In the genomic region with DNA sequence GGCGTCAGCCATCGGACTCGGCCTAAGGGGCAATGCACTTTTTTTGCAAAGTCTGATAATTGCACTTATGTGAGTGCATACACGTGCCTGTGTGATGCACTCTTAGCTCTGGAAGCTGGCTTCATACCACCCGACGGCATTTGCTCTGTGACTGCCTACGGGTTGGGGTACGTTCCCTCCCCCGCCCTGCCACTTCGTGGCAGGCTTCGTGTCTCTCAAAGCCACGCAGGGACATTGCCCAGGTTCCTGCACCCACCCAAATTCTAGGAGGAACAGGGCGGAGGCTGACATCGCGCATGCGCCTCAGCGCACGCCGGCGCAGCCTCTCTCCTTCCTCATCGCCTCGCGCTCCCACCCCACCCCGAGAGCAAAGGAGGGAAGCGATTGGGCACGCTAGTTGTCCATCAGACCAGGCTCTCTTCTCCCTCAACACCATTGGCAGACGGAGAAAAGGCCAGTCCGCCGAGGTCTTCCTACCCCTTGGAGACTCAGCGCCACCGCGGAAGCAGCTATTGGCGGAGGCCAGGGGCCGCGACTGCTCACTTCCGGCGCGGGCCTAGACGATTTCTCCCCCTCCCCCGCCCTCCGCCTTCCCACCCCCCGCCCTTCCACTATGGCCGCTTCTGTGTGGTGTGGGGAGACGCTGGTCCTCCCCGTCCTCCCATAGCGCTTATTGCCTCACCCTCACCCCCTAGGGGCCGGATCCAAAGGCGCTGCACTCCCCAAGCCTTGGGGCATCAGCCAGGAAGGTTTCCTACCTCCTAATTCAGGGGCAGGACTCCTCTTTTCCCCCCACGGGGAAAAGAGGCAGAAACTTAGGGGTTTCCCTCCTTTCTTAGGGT, we compare ENCODE assay signal across 7 cellular contexts. TPM values are rescaled to one million over a fixed set of nuclear protein-coding genes. Genes with fewer than 3 reads are reported as not detected.
DNase-seq lines count a peak whose midpoint lies in the region; ATAC-seq and TF ChIP-seq lines count a peak whose summit lies in the region.

TSS of gene INTS3 (plus strand) at position 588 of the 842 bp plus-strand sequence. CDS start 585 bp downstream, outside the sequence.

- peaks cover 17% of the 10 kb centered on the region for H3K4me1 ChIP-seq in hepatocyte (ENCODE audit: insufficient read depth)

- H4K20me1 ChIP-seq in hepatocyte (ENCODE audit: insufficient read depth, poor library complexity, severe bottlenecking), result no peaks in the 10 kb centered on the region

- whole genome bisulfite sequencing in hepatocyte (ENCODE audit: low lambda C conversion rate, missing lambda C conversion rate), result 4% methylated on average over 34 of the region's 49 CpGs

- H3K79me2 ChIP-seq in hepatocyte, result peaks cover 38% of the 10 kb centered on the region

- ATAC-seq in GM18508 (IDR thresholded peaks at IDR 0.05; ENCODE audit: insufficient read depth, unreplicated experiment) (peak; percentile 85), HG03025 (IDR thresholded peaks at IDR 0.05; ENCODE audit: low FRiP score, unreplicated experiment) (peak; percentile 97)

- DNase-seq in NCI-H2081 (lab: John Stamatoyannopoulos, UW), result peak; percentile 100
- DNase-seq in T1000 (lab: John Stamatoyannopoulos, UW), result peak; percentile 98
- peak; percentile 100 for DNase-seq in astrocyte of the hippocampus (ENCODE audit: low read depth, low spot score)
- peak; percentile 99 for DNase-seq in hepatocyte (ENCODE audit: low spot score)
- peak; percentile 99 for DNase-seq in renal cortical epithelial cell (ENCODE audit: low read depth)

- peak within 1 kb of the TSS; percentile 93 for H3K27ac ChIP-seq in hepatocyte

- no peaks in the 10 kb centered on the region for H3K9me3 ChIP-seq in hepatocyte (ENCODE audit: low read depth)

- H3K27me3 ChIP-seq in hepatocyte, result no peaks in the 10 kb centered on the region

- H3K9me2 ChIP-seq in hepatocyte (replicated peaks; ENCODE audit: insufficient read depth), result no peaks in the 10 kb centered on the region

- H3K36me3 ChIP-seq in hepatocyte (replicated peaks; ENCODE audit: insufficient read depth, low read depth), result no peaks in the 10 kb centered on the region

- H3K4me3 ChIP-seq in hepatocyte, result peak within 1 kb of the TSS; percentile 43

- H3K4me2 ChIP-seq in hepatocyte, result peak within 1 kb of the TSS; percentile 89

- H2AFZ ChIP-seq in hepatocyte, result peak within 1 kb of the TSS; percentile 78

- no peak for TF ChIP-seq CTCF in hepatocyte (IDR thresholded peaks at IDR 0.05; ENCODE audit: poor library complexity)

RNA-seq across cellular contexts. Expression of gene INTS3, which starts in this region (rescaled TPM):
- total RNA-seq in hepatocyte, result 39.1 and 42.3 TPM in 2 replicates
- polyA plus RNA-seq in hepatocyte, result 37.1 and 51.3 TPM in 2 replicates
- total RNA-seq in renal cortical epithelial cell, result 15.1 and 59.2 TPM in 2 replicates

Comparison
In these comparisons a context has a peak if more than half of its experiments do, and no peak if none do; other contexts are left out.
1. Peak in every context shown above with its lines: DNase-seq, ATAC-seq, H3K4me3 ChIP-seq and H3K27ac ChIP-seq.